ENCODE assay signal across 13 cellular contexts in the genomic region with DNA sequence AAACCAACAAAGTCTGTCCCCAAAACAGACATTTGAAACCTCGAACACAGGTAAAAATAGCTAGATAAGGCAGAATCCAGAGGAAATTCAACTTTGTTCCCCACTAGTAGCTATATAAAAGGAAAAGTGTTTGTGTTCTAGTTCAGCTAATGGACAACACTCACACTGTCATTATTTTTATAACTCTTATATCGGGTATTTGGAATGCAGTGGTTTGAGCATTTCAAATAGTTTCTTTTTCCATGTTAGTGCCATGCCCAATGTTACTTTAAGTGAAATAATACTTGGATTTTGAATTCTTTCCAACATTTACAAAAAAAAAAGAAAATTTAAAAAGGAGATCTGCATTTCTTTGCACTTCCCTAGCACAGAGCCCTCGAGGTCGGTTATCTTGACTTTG.
"Had no signal": no experiment of that assay in that cellular context is flagged by ENCODE, and none has a peak within 500 bp of the region (broad histone marks: within the 10 kb centered on the region; RNA-seq: fewer than 3 reads in every experiment).

No MANE protein-coding gene starts in this region.

- H3K27me3 ChIP-seq: esophagus muscularis mucosa, heart right ventricle, neural progenitor cell, tibial artery had no signal

- H3K27ac Mint-ChIP-seq: activated CD8-positive, alpha-beta memory T cell treated with anti-CD3 and anti-CD28 coated beads, Interleukin-2, amount 10 ng/mL, durations not matched to agents 7 days and 5 days; activated naive CD8-positive, alpha-beta T cell; neural progenitor cell; stimulated activated effector memory CD8-positive, alpha-beta T cell treated with anti-CD3 and anti-CD28 coated beads, Interleukin-12 subunit alpha, Interleukin-12 subunit beta, amount 100 ng/mL, for 72 hours had no signal

- H3K36me3 Mint-ChIP-seq: activated CD8-positive, alpha-beta memory T cell treated with anti-CD3 and anti-CD28 coated beads, Interleukin-2, amount 10 ng/mL, durations not matched to agents 7 days and 5 days; activated naive CD8-positive, alpha-beta T cell; stimulated activated effector memory CD8-positive, alpha-beta T cell treated with anti-CD3 and anti-CD28 coated beads, Interleukin-12 subunit alpha, Interleukin-12 subunit beta, amount 100 ng/mL, for 72 hours had no signal

- H3K4me2 ChIP-seq: neural progenitor cell had no signal

- H3K27ac ChIP-seq: esophagus muscularis mucosa, heart right ventricle, neural progenitor cell, parathyroid adenoma, tibial artery had no signal

- H3K4me3 Mint-ChIP-seq: activated CD8-positive, alpha-beta memory T cell treated with anti-CD3 and anti-CD28 coated beads, Interleukin-2, amount 10 ng/mL, durations not matched to agents 7 days and 5 days; activated naive CD8-positive, alpha-beta T cell; activated T-cell treated with anti-CD3 and anti-CD28 coated beads, Interleukin-2, amount 50 U/mL, for 4 hours; neural progenitor cell; stimulated activated effector memory CD8-positive, alpha-beta T cell treated with anti-CD3 and anti-CD28 coated beads, Interleukin-12 subunit alpha, Interleukin-12 subunit beta, amount 100 ng/mL, for 72 hours had no signal

- H3K9me3 Mint-ChIP-seq: activated T-cell treated with anti-CD3 and anti-CD28 coated beads, Interleukin-2, amount 50 U/mL, for 4 hours; neural progenitor cell; stimulated activated effector memory CD8-positive, alpha-beta T cell treated with anti-CD3 and anti-CD28 coated beads, Interleukin-12 subunit alpha, Interleukin-12 subunit beta, amount 100 ng/mL, for 72 hours had no signal

- H2AFZ ChIP-seq: neural progenitor cell, parathyroid adenoma had no signal

- DNase-seq: activated CD4-positive, alpha-beta T cell treated with anti-CD3 and anti-CD28 coated beads, Interleukin-2, amount 50 U/mL, for 48 hours; activated CD8-positive, alpha-beta memory T cell treated with anti-CD3 and anti-CD28 coated beads, Interleukin-2, amount 10 ng/mL, durations not matched to agents 7 days and 5 days; activated effector memory CD4-positive, alpha-beta T cell treated with anti-CD3 and anti-CD28 coated beads, Interleukin-2, amount 50 U/mL, for 16 hours; activated T-cell treated with anti-CD3 and anti-CD28 coated beads, Interleukin-2, amount 50 U/mL, for 4 hours; heart right ventricle; retina; small intestine; tibial artery had no signal

- H3K27me3 Mint-ChIP-seq: activated CD8-positive, alpha-beta memory T cell treated with anti-CD3 and anti-CD28 coated beads, Interleukin-2, amount 10 ng/mL, durations not matched to agents 7 days and 5 days had no signal

- H3K9ac ChIP-seq: neural progenitor cell, parathyroid adenoma had no signal

- H3K9me3 ChIP-seq: esophagus muscularis mucosa, heart right ventricle, tibial artery had no signal

- H3K4me1 Mint-ChIP-seq: activated CD8-positive, alpha-beta memory T cell treated with anti-CD3 and anti-CD28 coated beads, Interleukin-2, amount 10 ng/mL, durations not matched to agents 7 days and 5 days; stimulated activated effector memory CD8-positive, alpha-beta T cell treated with anti-CD3 and anti-CD28 coated beads, Interleukin-12 subunit alpha, Interleukin-12 subunit beta, amount 100 ng/mL, for 72 hours had no signal

- H3K36me3 ChIP-seq: neural progenitor cell, tibial artery had no signal

- H3K4me1 ChIP-seq: parathyroid adenoma, tibial artery had no signal

- H3K4me3 ChIP-seq: esophagus muscularis mucosa, heart right ventricle, neural progenitor cell, tibial artery had no signal
